Comparison of ENCODE assay signal across 8 cellular contexts in genomic region chr1:201481761-201482493, GRCh38. TPM values are rescaled to one million over a fixed set of nuclear protein-coding genes. Genes with fewer than 3 reads are reported as not detected.
DNase-seq lines count a peak whose midpoint lies in the region; ATAC-seq and TF ChIP-seq lines count a peak whose summit lies in the region.

No MANE protein-coding gene starts in this region.

- DNase-seq in ELF-1 (ENCODE audit: low read depth, low spot score) (peak; percentile 97), H4 (ENCODE audit: low spot score) (peak; percentile 57), SHP77 treated with DMSO at 0.1 percent for 48 hours (lab: John Stamatoyannopoulos, UW) (peak; percentile 26), occipital lobe (lab: John Stamatoyannopoulos, UW) (peak; percentile 71), superior temporal gyrus (ENCODE audit: extremely low spot score) (peak; percentile 89)
- peak; percentile 55 for DNase-seq in activated gamma-delta T cell treated with anti-CD3 and anti-CD28 coated beads, Interleukin-2, amount 50 U/mL, for 16 hours (ENCODE audit: low read depth)

- 8% methylated on average over 16 of the region's 35 CpGs; no CpG with 5 or more reads in 1 of the 2 donors for WGBS in gastroesophageal sphincter (ENCODE audit: low coverage in 1 of 2), 2 donors

- TF ChIP-seq POLR2A in gastroesophageal sphincter (IDR thresholded peaks at IDR 0.05) = peak; percentile 12 to 23

- H3K9me3 ChIP-seq in gastroesophageal sphincter = no peaks in the 10 kb centered on the region

- no peaks in the 10 kb centered on the region for H3K27me3 ChIP-seq in gastroesophageal sphincter

- no peak for TF ChIP-seq EP300 in gastroesophageal sphincter (IDR thresholded peaks at IDR 0.05)

- peaks cover 0 to 69% (median 20%) of the 10 kb centered on the region in 3 donors for H3K4me1 ChIP-seq in gastroesophageal sphincter

- H3K4me3 ChIP-seq in gastroesophageal sphincter = peak overlapping the region in 1 of 2 donors; percentile 45

- peak overlapping the region; percentile 44 to 97 (median 97) for H3K27ac ChIP-seq in gastroesophageal sphincter

- H3K36me3 ChIP-seq in gastroesophageal sphincter = peaks cover 3 to 39% of the 10 kb centered on the region in 2 donors

- ATAC-seq in gastroesophageal sphincter = peak; percentile 84

- peak; percentile 98 for TF ChIP-seq CTCF in LNCAP (IDR thresholded peaks at IDR 0.05)
- TF ChIP-seq CTCF in gastroesophageal sphincter (IDR thresholded peaks at IDR 0.05) = peak; percentile 70 to 95 (median 94)

RNA-seq across cellular contexts. Expression of gene PHLDA3, which starts 12.9 kb away (rescaled TPM):
- total RNA-seq in H4 (2014; rRNA removed; shearing (Covaris generic)) = 16.6 and 24.1 TPM in 2 replicates
- total RNA-seq in gastroesophageal sphincter (100 to 1,000 TPM in 1 of 4 donors, 10 to 100 TPM in 3; 69.2 to 153 (median 84.7) TPM), occipital lobe (9.8 TPM)

RNA-seq across cellular contexts. Expression of gene CSRP1, which starts 25.0 kb away (rescaled TPM):
- total RNA-seq in H4 (2014; rRNA removed; shearing (Covaris generic)) = 402 and 518 TPM in 2 replicates
- 1,000 to 10,000 TPM; 4,484 to 9,179 (median 5,319) TPM for total RNA-seq in gastroesophageal sphincter
- total RNA-seq in occipital lobe = 16.8 TPM

RNA-seq across cellular contexts. Expression of gene NAV1, which starts 57.0 kb away (rescaled TPM):
- 13.1 and 16.1 TPM in 2 replicates for total RNA-seq in H4 (2014; rRNA removed; shearing (Covaris generic))
- total RNA-seq in gastroesophageal sphincter (10 to 100 TPM; 11.4 to 35.8 (median 18.0) TPM), occipital lobe (38.8 TPM)

Comparison
In these comparisons a context has a peak if more than half of its experiments do, and no peak if none do; other contexts are left out.
1. DNase-seq: peak in every context shown above with its lines; median percentile 97 in ELF-1; 89 in superior temporal gyrus; 71 in occipital lobe; 57 in H4; 55 in activated gamma-delta T cell treated with anti-CD3 and anti-CD28 coated beads, Interleukin-2, amount 50 U/mL, for 16 hours; 26 in SHP77 treated with DMSO at 0.1 percent for 48 hours.
2. RNA of gene CSRP1, which starts 25.0 kb away (total RNA-seq): 4,484 to 9,179 TPM in gastroesophageal sphincter and 402 to 518 TPM in H4; 16.8 TPM in occipital lobe (single experiment); every median in the first group is over 10 times any median in the second.